ENCODE assay signal across 20 cellular contexts in genomic region chr12:90020006-90020405, GRCh38.
DNase-seq lines count a peak whose midpoint lies in the region; TF ChIP-seq lines count a peak whose summit lies in the region.
"Had no signal": no experiment of that assay in that cellular context is flagged by ENCODE, and none has a peak within 500 bp of the region (broad histone marks: within the 10 kb centered on the region; RNA-seq: fewer than 3 reads in every experiment).

No MANE protein-coding gene starts in this region.

- H3K27ac ChIP-seq in mammary epithelial cell (ENCODE audit: insufficient read depth, low read depth, low read length) (no peak overlapping the region), breast epithelium (no peak overlapping the region)

- H3K36me3 ChIP-seq in mammary epithelial cell (ENCODE audit: insufficient read depth, low read length): no peaks in the 10 kb centered on the region
- H3K36me3 ChIP-seq in breast epithelium: no peaks in the 10 kb centered on the region

- WGBS in mammary epithelial cell (ENCODE audit: low coverage, missing lambda C conversion rate): 0% methylated on average over 1 of the region's 1 CpG
- 62% methylated on average over 1 of the region's 1 CpG for WGBS in lower leg skin, 2 donors

- in situ Hi-C loops in mammary epithelial cell (cut with MboI; ENCODE audit: low sequenced_read_pairs in 2 of 2): loop anchor here in 1 of 2 donors (25.0 kb wide), 1 partner anchor 917 kb away; no protein-coding TSS in a partner anchor

- no peak overlapping the region for H3K9ac ChIP-seq in mammary epithelial cell (ENCODE audit: insufficient read depth, low read length)
- H3K9ac ChIP-seq: SK-N-SH had no signal

- H2AFZ ChIP-seq in mammary epithelial cell (ENCODE audit: low read depth, low read length): no peak overlapping the region

- no peaks in the 10 kb centered on the region for H3K9me3 ChIP-seq in mammary epithelial cell (replicated peaks; ENCODE audit: insufficient read depth, low read length)
- no peaks in the 10 kb centered on the region for H3K9me3 ChIP-seq in breast epithelium
- H3K9me3 ChIP-seq: SK-N-SH had no signal

- H3K79me2 ChIP-seq in mammary epithelial cell (ENCODE audit: insufficient read depth, low read length): no peaks in the 10 kb centered on the region

- no peaks in the 10 kb centered on the region for H3K27me3 ChIP-seq in mammary epithelial cell (ENCODE audit: insufficient read depth, low read length)
- no peaks in the 10 kb centered on the region for H3K27me3 ChIP-seq in breast epithelium

- intact Hi-C loops in mammary epithelial cell (cut with micrococcal nuclease) (loop anchor here (5.0 kb wide), 1 partner anchor 72 kb away; no protein-coding TSS in a partner anchor), breast epithelium (cut with DNase I; ENCODE audit: low total_unique reads) (no loop called here), lower leg skin (cut with DNase I; ENCODE audit: low total_unique reads) (no loop called here)

- dilution Hi-C loops in mammary epithelial cell (cut with HindIII; ENCODE audit: low sequenced_read_pairs): no loop called here

- DNase-seq in mammary epithelial cell (peak; percentile 16), breast epithelium (ENCODE audit: low spot score in 2 of 2) (no peak), M059J (ENCODE audit: low read depth) (peak; percentile 18), fibroblast of gingiva (ENCODE audit: low read depth) (peak; percentile 50), NCI-H446 (lab: John Stamatoyannopoulos, UW) (no peak), DMS153 (lab: John Stamatoyannopoulos, UW) (no peak), mucosa of gallbladder (ENCODE audit: low spot score) (no peak), lower leg skin (ENCODE audit: low spot score in 2 of 2) (no peak)
- DNase-seq: C1 segment of cervical spinal cord; CD8-positive, alpha-beta memory T cell; GDM1; GOT3; KG1; NCI-H1048; NCI-H1436; NCI-H1930; NCI-H2171; NCI-H69; Right ventricle myocardium superior; SK-N-SH had no signal

- TF ChIP-seq POLR2A in breast epithelium (IDR thresholded peaks at IDR 0.05): no peak
- no peak for TF ChIP-seq POLR2A in lower leg skin (IDR thresholded peaks at IDR 0.05)

- CTCF ChIA-PET in mammary epithelial cell (lab: Charles Lee; ENCODE audit: low non-redundant PET): no interaction called here

- TF ChIP-seq CTCF in mammary epithelial cell (conservative IDR thresholded peaks at IDR 0.05 in 1 of 2, IDR thresholded peaks at IDR 0.05 in 1 of 2; ENCODE audit: extremely low read depth in 1 of 2, insufficient read depth in 1 of 2, low read depth in 1 of 2, low read length in 2 of 2): no peak
- TF ChIP-seq CTCF in breast epithelium (IDR thresholded peaks at IDR 0.05): no peak
- TF ChIP-seq CTCF in lower leg skin (IDR thresholded peaks at IDR 0.05): no peak

- H3K4me1 ChIP-seq in mammary epithelial cell (ENCODE audit: insufficient read depth, low read length): peaks cover 17% of the 10 kb centered on the region
- H3K4me1 ChIP-seq in breast epithelium: no peaks in the 10 kb centered on the region

- no peak overlapping the region for H3K4me2 ChIP-seq in mammary epithelial cell (ENCODE audit: insufficient read depth, low read depth, low read length)
- H3K4me2 ChIP-seq: SK-N-SH had no signal

- no TSS peak for BruUV-seq in mammary epithelial cell (replicated peaks; lab: Mats Ljungman, UMichigan)

- H4K20me1 ChIP-seq in mammary epithelial cell (ENCODE audit: insufficient read depth, low read length): no peaks in the 10 kb centered on the region

- H3K4me3 ChIP-seq in mammary epithelial cell (replicated peaks in 1 of 3; ENCODE audit: insufficient read depth in 1 of 3, low read depth in 2 of 3, low read length in 3 of 3): no peak overlapping the region
- H3K4me3 ChIP-seq in breast epithelium: no peak overlapping the region
- H3K4me3 ChIP-seq in lower leg skin (ENCODE audit: low read depth, poor library complexity, severe bottlenecking): no peak overlapping the region

Comparison
In these comparisons a context has a peak if more than half of its experiments do, and no peak if none do; other contexts are left out.
1. DNase-seq: peak in mammary epithelial cell (single experiment), M059J (single experiment) and fibroblast of gingiva (single experiment); none in breast epithelium (0 of 2), NCI-H446 (0 of 2), DMS153 (single experiment), mucosa of gallbladder (single experiment) and lower leg skin (0 of 2).